ENCODE assay signal across 1 cellular context in the genomic region with DNA sequence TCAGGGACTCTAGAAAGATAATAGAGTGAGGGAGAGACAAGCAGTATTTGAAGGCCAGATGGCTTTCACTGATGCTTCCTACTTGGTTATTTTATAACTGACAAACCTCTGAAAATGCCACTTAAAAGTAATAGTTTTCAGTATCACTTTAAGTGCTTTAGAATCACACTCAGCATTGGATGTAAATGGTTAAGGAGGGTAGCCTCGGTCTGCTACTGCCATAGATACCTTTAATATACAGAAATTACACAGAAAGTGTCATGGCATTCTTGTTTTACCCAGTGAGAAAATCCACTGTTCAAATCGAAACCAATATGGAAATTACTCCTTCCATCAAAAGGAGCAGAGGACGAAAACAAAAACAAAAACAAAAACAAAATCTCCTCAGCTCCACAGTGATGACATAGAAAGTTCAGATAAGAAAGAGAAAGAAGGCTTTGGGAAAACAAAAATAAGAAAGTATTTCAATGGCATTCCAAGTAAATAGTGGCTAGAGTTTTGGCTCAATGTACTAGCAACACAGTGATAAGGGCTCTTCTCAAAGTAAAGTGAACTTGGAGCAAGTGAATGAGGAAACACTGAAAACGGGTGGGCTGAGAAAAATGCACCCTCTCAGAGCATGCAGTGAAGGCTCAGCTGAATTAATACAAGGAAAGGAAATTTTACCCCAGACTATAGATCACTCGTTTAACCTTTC.
TF ChIP-seq lines count a peak whose summit lies in the region.

No MANE protein-coding gene starts in this region.

TF ChIP-seq in HepG2, 621 proteins besides CTCF, POLR2A, EP300 and RAD21:
- TF ChIP-seq, protein P1, sequence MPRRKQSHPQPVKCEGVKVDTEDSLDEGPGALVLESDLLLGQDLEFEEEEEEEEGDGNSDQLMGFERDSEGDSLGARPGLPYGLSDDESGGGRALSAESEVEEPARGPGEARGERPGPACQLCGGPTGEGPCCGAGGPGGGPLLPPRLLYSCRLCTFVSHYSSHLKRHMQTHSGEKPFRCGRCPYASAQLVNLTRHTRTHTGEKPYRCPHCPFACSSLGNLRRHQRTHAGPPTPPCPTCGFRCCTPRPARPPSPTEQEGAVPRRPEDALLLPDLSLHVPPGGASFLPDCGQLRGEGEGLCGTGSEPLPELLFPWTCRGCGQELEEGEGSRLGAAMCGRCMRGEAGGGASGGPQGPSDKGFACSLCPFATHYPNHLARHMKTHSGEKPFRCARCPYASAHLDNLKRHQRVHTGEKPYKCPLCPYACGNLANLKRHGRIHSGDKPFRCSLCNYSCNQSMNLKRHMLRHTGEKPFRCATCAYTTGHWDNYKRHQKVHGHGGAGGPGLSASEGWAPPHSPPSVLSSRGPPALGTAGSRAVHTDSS (CRISPR knock-in tag; conservative IDR thresholded peaks at IDR 0.05) = no peak
